ENCODE assay signal across 15 cellular contexts in genomic region chr11:91078221-91078620, GRCh38.
A peak's percentile ranks its signal among the peaks of the same experiment; 100 is the strongest.
DNase-seq lines count a peak whose midpoint lies in the region; ATAC-seq lines count a peak whose summit lies in the region.
"Had no signal": no experiment of that assay in that cellular context is flagged by ENCODE, and none has a peak within 500 bp of the region (broad histone marks: within the 10 kb centered on the region; RNA-seq: fewer than 3 reads in every experiment).

No MANE protein-coding gene starts in this region.

- intact Hi-C loops in sciatic nerve (cut with DNase I): no loop called here

- peak; percentile 37 for DNase-seq in SIG-M5 treated with dmso at 0.1 percent for 504 hours (lab: John Stamatoyannopoulos, UW; ENCODE audit: unreplicated experiment)
- DNase-seq in SIG-M5 (lab: John Stamatoyannopoulos, UW): no peak
- DNase-seq in MV-4-11 (lab: John Stamatoyannopoulos, UW): peak; percentile 92
- peak; percentile 74 for DNase-seq in OCI-M1 (lab: John Stamatoyannopoulos, UW)
- DNase-seq in NCI-H1048 (lab: John Stamatoyannopoulos, UW): no peak
- DNase-seq in OCI-M2 (lab: John Stamatoyannopoulos, UW; ENCODE audit: unreplicated experiment): no peak
- DNase-seq in sciatic nerve (ENCODE audit: low spot score): no peak
- DNase-seq: Caco-2; CD4-positive, alpha-beta T cell; DMS153; NCI-H1105; NCI-H2081; Peyer's patch; T-helper 1 cell had no signal

- ATAC-seq in sciatic nerve (no peak), GM21528 (IDR thresholded peaks at IDR 0.05; ENCODE audit: low FRiP score, unreplicated experiment) (no peak)

Comparison
In these comparisons a context has a peak if more than half of its experiments do, and no peak if none do; other contexts are left out.
1. DNase-seq: peak in SIG-M5 treated with dmso at 0.1 percent for 504 hours (single experiment), MV-4-11 (single experiment) and OCI-M1 (single experiment); none in SIG-M5 (single experiment), NCI-H1048 (single experiment), OCI-M2 (single experiment) and sciatic nerve (single experiment).